16 cellular contexts compared by ENCODE assay signal in the genomic region with DNA sequence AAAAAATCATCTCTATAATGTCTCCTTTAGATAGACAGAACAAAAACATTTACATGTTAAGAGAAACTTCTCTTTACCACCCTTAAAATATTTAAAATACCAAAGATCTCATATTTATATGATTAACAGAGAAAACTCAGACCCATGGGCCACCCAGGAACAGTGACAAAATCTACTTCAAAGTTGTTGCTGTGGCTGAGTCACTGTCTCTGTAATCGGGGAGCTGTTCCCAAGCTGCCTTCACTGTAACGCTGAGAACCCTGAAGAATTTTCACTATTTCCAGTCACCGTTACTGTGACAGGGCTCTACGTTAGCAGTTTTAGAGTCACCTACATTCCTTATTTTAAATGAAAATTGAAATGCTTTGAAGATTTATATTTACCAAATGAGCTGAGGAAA. TPM values are rescaled to one million over a fixed set of nuclear protein-coding genes. Genes with fewer than 3 reads are reported as not detected.
DNase-seq lines count a peak whose midpoint lies in the region; FAIRE-seq and TF ChIP-seq lines count a peak whose summit lies in the region.
"Had no signal": no experiment of that assay in that cellular context is flagged by ENCODE, and none has a peak within 500 bp of the region (broad histone marks: within the 10 kb centered on the region; RNA-seq: fewer than 3 reads in every experiment).

No MANE protein-coding gene starts in this region.

- H3K9me2 ChIP-seq in Loucy (replicated peaks; ENCODE audit: low read depth, low read length): no peaks in the 10 kb centered on the region

- H4K20me1 ChIP-seq in Loucy (ENCODE audit: insufficient read depth, low read length, poor library complexity, severe bottlenecking) (no peaks in the 10 kb centered on the region), astrocyte (ENCODE audit: insufficient read depth, low read length) (no peaks in the 10 kb centered on the region)

- H3K36me3 ChIP-seq in Loucy (ENCODE audit: insufficient read depth, low read length) (no peaks in the 10 kb centered on the region), astrocyte (ENCODE audit: insufficient read depth, low read length) (no peaks in the 10 kb centered on the region), mesodermal cell (ENCODE audit: control insufficient read depth, insufficient read depth, low read length) (no peaks in the 10 kb centered on the region)

- H3K4me1 Mint-ChIP-seq in astrocyte (ENCODE audit: low read depth, unreplicated experiment): peaks cover 22% of the 10 kb centered on the region

- H3K27ac ChIP-seq in astrocyte (ENCODE audit: low read depth, low read length) (no peak overlapping the region), mesodermal cell (ENCODE audit: low read depth, low read length, severe bottlenecking) (peak overlapping the region; percentile 43)
- H3K27ac ChIP-seq: GM23248 had no signal

- no peak for TF ChIP-seq CTCF in Loucy (conservative IDR thresholded peaks at IDR 0.05; ENCODE audit: low read length)
- TF ChIP-seq CTCF in astrocyte (IDR thresholded peaks at IDR 0.05; ENCODE audit: insufficient read depth, low read depth, low read length): no peak

- no peak for FAIRE-seq in astrocyte (lab: Jason Lieb, UNC)
- no peak for FAIRE-seq in urothelium cell line (lab: Jason Lieb, UNC)
- FAIRE-seq: A204.1 had no signal

- H3K36me3 Mint-ChIP-seq in astrocyte (ENCODE audit: low read depth, unreplicated experiment): no peaks in the 10 kb centered on the region

- H3K9me3 Mint-ChIP-seq in astrocyte (ENCODE audit: unreplicated experiment): no peaks in the 10 kb centered on the region
- H3K9me3 Mint-ChIP-seq: CD4-positive, alpha-beta T cell had no signal

- H2AFZ ChIP-seq in Loucy (ENCODE audit: low read length): 0 out of 2 replicates have a peak overlapping the region, but pooled peaks have one; percentile 2
- no peak overlapping the region for H2AFZ ChIP-seq in astrocyte (ENCODE audit: low read depth, low read length)
- H2AFZ ChIP-seq: GM23248 had no signal

- no peak overlapping the region for H3K4me3 Mint-ChIP-seq in astrocyte (ENCODE audit: unreplicated experiment)
- H3K4me3 Mint-ChIP-seq: B cell; CD4-positive, alpha-beta T cell had no signal

- no peaks in the 10 kb centered on the region for H3K27me3 Mint-ChIP-seq in astrocyte (ENCODE audit: low read depth, unreplicated experiment)

- peak overlapping the region; percentile 79 for H3K27ac Mint-ChIP-seq in astrocyte (ENCODE audit: unreplicated experiment)
- H3K27ac Mint-ChIP-seq: B cell; CD4-positive, alpha-beta T cell had no signal

- WGBS in mesodermal cell (ENCODE audit: insufficient coverage in 2 of 2), 2 experiments: 55 to 78% methylated on average over 2 of the region's 4 CpGs

- H3K9me3 ChIP-seq in Loucy (ENCODE audit: insufficient read depth, low read depth, low read length) (no peaks in the 10 kb centered on the region), astrocyte (ENCODE audit: insufficient read depth, low read depth, low read length) (no peaks in the 10 kb centered on the region), mesodermal cell (ENCODE audit: control insufficient read depth, low read length) (no peaks in the 10 kb centered on the region)

- no peaks in the 10 kb centered on the region for H3F3A ChIP-seq in Loucy (ENCODE audit: low read depth)

- no peaks in the 10 kb centered on the region for H3K27me3 ChIP-seq in Loucy (ENCODE audit: insufficient read depth, low read length, poor library complexity, severe bottlenecking)
- H3K27me3 ChIP-seq in astrocyte (ENCODE audit: insufficient read depth, low read length): peaks cover 4% of the 10 kb centered on the region

- no peak for DNase-seq in astrocyte (ENCODE audit: low read depth)
- peak; percentile 33 for DNase-seq in urothelium cell line (ENCODE audit: low spot score)
- no peak for DNase-seq in globus pallidus (ENCODE audit: low spot score)
- no peak for DNase-seq in cortex of kidney (lab: John Stamatoyannopoulos, UW)
- no peak for DNase-seq in NCI-H146 (lab: John Stamatoyannopoulos, UW)
- DNase-seq: C1 segment of cervical spinal cord, DMS 273 treated with DMSO at 0.1 percent for 48 hours, DMS79 had no signal

- H3K4me3 ChIP-seq in Loucy (ENCODE audit: low read length, poor library complexity, severe bottlenecking) (no peak overlapping the region), astrocyte (ENCODE audit: insufficient read depth, low read depth, low read length) (no peak overlapping the region), mesodermal cell (ENCODE audit: extremely low read depth, insufficient read depth, low read length, poor library complexity, severe bottlenecking) (no peak overlapping the region)
- H3K4me3 ChIP-seq: GM12878, GM23248 had no signal

- H3K4me2 ChIP-seq in Loucy (ENCODE audit: low read depth, low read length, poor library complexity, severe bottlenecking): no peak overlapping the region
- no peak overlapping the region for H3K4me2 ChIP-seq in astrocyte (ENCODE audit: low read length)

- no peaks in the 10 kb centered on the region for H3K79me2 ChIP-seq in Loucy (ENCODE audit: insufficient read depth, low read length)
- H3K79me2 ChIP-seq in astrocyte (ENCODE audit: insufficient read depth, low read length): no peaks in the 10 kb centered on the region

- H3K4me1 ChIP-seq in Loucy (ENCODE audit: insufficient read depth, low read length, poor library complexity, severe bottlenecking) (no peaks in the 10 kb centered on the region), astrocyte (ENCODE audit: insufficient read depth, low read length) (no peaks in the 10 kb centered on the region), mesodermal cell (ENCODE audit: control insufficient read depth, insufficient read depth, low read length, poor library complexity, severe bottlenecking) (no peaks in the 10 kb centered on the region)

- no peak overlapping the region for H3K9ac ChIP-seq in Loucy (ENCODE audit: low read depth, low read length, poor library complexity, severe bottlenecking)
- H3K9ac ChIP-seq in astrocyte (ENCODE audit: low read length): no peak overlapping the region
- H3K9ac ChIP-seq: GM23248 had no signal

RNA-seq across cellular contexts. Expression of a gene that starts 9.0 kb away (rescaled TPM):
- 0.41 and 0.59 TPM in 2 replicates for total RNA-seq in astrocyte
- not detected for polyA plus RNA-seq in mesodermal cell (2013, experiment 1 of 2)
- polyA plus RNA-seq in mesodermal cell (2013, experiment 2 of 2): not detected
- total RNA-seq: G401, GM23248 had no signal
- polyA plus RNA-seq: GM23248 had no signal
